Comparison of ENCODE assay signal across 8 cellular contexts in the genomic region with DNA sequence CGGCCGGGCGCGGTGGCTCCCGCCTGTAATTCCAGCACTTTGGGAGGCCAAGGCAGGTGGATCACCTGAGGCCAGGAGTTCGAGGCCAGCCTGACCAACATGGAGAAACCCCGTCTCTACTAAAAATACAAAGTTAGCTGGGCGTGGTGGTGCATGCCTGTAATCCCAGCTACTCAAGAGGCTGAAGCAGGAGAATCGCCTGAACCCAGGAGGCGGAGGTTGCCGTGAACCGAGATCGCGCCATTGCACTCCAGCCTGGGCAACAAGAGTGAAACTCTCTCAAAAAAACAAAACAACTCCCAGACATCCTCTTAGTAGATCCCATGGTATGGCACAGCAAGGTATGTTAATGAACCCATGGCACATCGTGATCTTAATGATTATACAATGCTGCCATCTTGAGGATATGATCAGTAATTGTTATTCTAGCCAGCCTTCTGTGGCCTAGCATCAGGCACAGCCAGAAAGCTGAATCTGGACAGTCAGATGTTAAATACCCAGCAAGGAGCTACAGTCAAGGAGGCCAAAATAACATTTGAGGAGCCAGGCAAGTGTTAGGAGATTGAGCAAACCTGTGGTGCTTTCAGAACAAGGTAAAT. TPM values are rescaled to one million over a fixed set of nuclear protein-coding genes. Genes with fewer than 3 reads are reported as not detected.
A peak's percentile ranks its signal among the peaks of the same experiment; 100 is the strongest.
DNase-seq lines count a peak whose midpoint lies in the region; ATAC-seq and TF ChIP-seq lines count a peak whose summit lies in the region.
"Not testable (repeated sequence)": the region's sequence is repeated elsewhere in the genome, so short reads cannot be mapped to it uniquely, and the experiment has no call there.

No MANE protein-coding gene starts in this region.

- H3K4me2 ChIP-seq in MM.1S (ENCODE audit: low read depth, low read length) (peak overlapping the region; percentile 41; the same call in 1 of the 2 replicates), PC-9 (peak overlapping the region; percentile 48; the same call in 1 of the 2 replicates)

- not testable (repeated sequence) for H3K27me3 ChIP-seq in MM.1S (replicated peaks; ENCODE audit: insufficient read depth, low read length); PC-9 (ENCODE audit: insufficient read depth, low read depth)

- H3K4me1 ChIP-seq in MM.1S (ENCODE audit: low read length) (peaks cover 34% of the 10 kb centered on the region), PC-9 (replicated peaks; ENCODE audit: insufficient read depth) (peaks cover 50% of the 10 kb centered on the region)

- ATAC-seq in GM18517 (IDR thresholded peaks at IDR 0.05; ENCODE audit: unreplicated experiment) (peak; percentile 88), HG02759 (IDR thresholded peaks at IDR 0.05; ENCODE audit: unreplicated experiment) (peak; percentile 94), Right ventricle myocardium inferior (peak; percentile 77)

- peaks cover 33% of the 10 kb centered on the region for H3K4me1 Mint-ChIP-seq in osteocyte (ENCODE audit: unreplicated experiment)

- H3F3A ChIP-seq in MM.1S (ENCODE audit: insufficient read depth, low read length), result peaks cover 37% of the 10 kb centered on the region
- H3F3A ChIP-seq in PC-9 (ENCODE audit: insufficient read depth, low read depth), result peaks cover 43% of the 10 kb centered on the region

- H3K36me3 Mint-ChIP-seq in osteocyte (ENCODE audit: unreplicated experiment), result not testable (repeated sequence)

- not testable (repeated sequence) for H4K20me1 ChIP-seq in MM.1S (ENCODE audit: insufficient read depth, low read length); PC-9 (ENCODE audit: insufficient read depth)

- DNase-seq in AG09309 (ENCODE audit: low read depth), result peak; percentile 56
- DNase-seq in MM.1S, result peak; percentile 87
- peak; percentile 41 to 80 for DNase-seq in PC-9
- peak; percentile 36 for DNase-seq in amniotic stem cell (lab: John Stamatoyannopoulos, UW)
- not testable (repeated sequence) for DNase-seq in Right ventricle myocardium inferior (ENCODE audit: missing footprints); osteocyte (ENCODE audit: extremely low spot score, unreplicated experiment)

- TF ChIP-seq CTCF in AG09309 (IDR thresholded peaks at IDR 0.05; ENCODE audit: control insufficient read depth, insufficient read depth, low read depth, low read length, missing control alignments) (peak; percentile 48), MM.1S (IDR thresholded peaks at IDR 0.05; ENCODE audit: low read length) (peak; percentile 62), PC-9 (conservative IDR thresholded peaks at IDR 0.05) (peak; percentile 84), osteocyte (IDR thresholded peaks at IDR 0.05) (peak; percentile 73)

- not testable (repeated sequence) for H3K27me3 Mint-ChIP-seq in osteocyte (ENCODE audit: unreplicated experiment)

- not testable (repeated sequence) for H3K9me2 ChIP-seq in MM.1S (replicated peaks; ENCODE audit: insufficient read depth, low read length); PC-9 (ENCODE audit: insufficient read depth)

- not testable (repeated sequence) for H3K4me3 ChIP-seq in AG09309 (ENCODE audit: control insufficient read depth, low read depth, low read length); MM.1S (ENCODE audit: low read length); PC-9

- H2AFZ ChIP-seq in MM.1S (ENCODE audit: low read length); PC-9: not testable (repeated sequence)

- H3K79me2 ChIP-seq in MM.1S (ENCODE audit: low read length); PC-9 (ENCODE audit: low read depth): not testable (repeated sequence)

- peak overlapping the region; percentile 74; the same call in 1 of the 2 replicates for H3K27ac ChIP-seq in MM.1S (ENCODE audit: low read length)
- peak overlapping the region; percentile 97; the same call in 1 of the 2 replicates for H3K27ac ChIP-seq in PC-9

- not testable (repeated sequence) for H3K9me3 ChIP-seq in MM.1S (replicated peaks; ENCODE audit: insufficient read depth, low read length); PC-9 (ENCODE audit: insufficient read depth, low read depth)

- not testable (repeated sequence) for BruUV-seq in PC-9 (replicated peaks; lab: Mats Ljungman, UMichigan)

- H3K9me3 Mint-ChIP-seq in osteocyte (ENCODE audit: unreplicated experiment), result not testable (repeated sequence)

- CTCF ChIA-PET in PC-9 (lab: Charles Lee), result interaction anchor here (0.6 to 1.3 kb wide), 5 partner anchors 13 to 197 kb away, joined by 3 to 11 read pairs (median 4); partner anchors contain the start of gene CSNK1A1

- H3K9ac ChIP-seq in MM.1S (ENCODE audit: low read length), result not testable (repeated sequence)

- intact Hi-C loops in PC-9 (cut with micrococcal nuclease; ENCODE audit: unreplicated experiment), result loop anchor here (1.0 to 10.0 kb wide), 10 partner anchors 54 to 1387 kb away; no protein-coding TSS in a partner anchor
- intact Hi-C loops in Right ventricle myocardium inferior (cut with DNase I), result loop anchor here (2.0 to 10.0 kb wide), 3 partner anchors 182 to 300 kb away; no protein-coding TSS in a partner anchor

- POLR2A ChIA-PET in PC-9 (lab: Charles Lee; ENCODE audit: unreplicated experiment), result interaction anchor here (0.6 kb wide), 2 partner anchors 44 to 197 kb away, joined by 3 read pairs; no protein-coding TSS in a partner anchor

- H3K36me3 ChIP-seq in MM.1S (replicated peaks; ENCODE audit: insufficient read depth, low read length); PC-9 (ENCODE audit: low read depth): not testable (repeated sequence)

- not testable (repeated sequence) for H3K4me3 Mint-ChIP-seq in osteocyte (ENCODE audit: unreplicated experiment)

- H3K27ac Mint-ChIP-seq in osteocyte (ENCODE audit: unreplicated experiment), result peak overlapping the region; percentile 83

RNA-seq across cellular contexts. Expression of gene CSNK1A1, which starts 13.4 kb away (rescaled TPM):
- 300 and 334 TPM in 2 replicates for total RNA-seq in PC-9 (2021)
- 202 TPM for total RNA-seq in Right ventricle myocardium inferior
- total RNA-seq in osteocyte, result 278 and 282 TPM in 2 replicates

RNA-seq across cellular contexts. Expression of gene ARHGEF37, which starts 16.7 kb away (rescaled TPM):
- total RNA-seq in PC-9 (2021) (5.5 and 8.6 TPM in 2 replicates), Right ventricle myocardium inferior (32.2 TPM), osteocyte (8.9 and 10.5 TPM in 2 replicates)
